1 cellular context compared by ENCODE assay signal in the genomic region with DNA sequence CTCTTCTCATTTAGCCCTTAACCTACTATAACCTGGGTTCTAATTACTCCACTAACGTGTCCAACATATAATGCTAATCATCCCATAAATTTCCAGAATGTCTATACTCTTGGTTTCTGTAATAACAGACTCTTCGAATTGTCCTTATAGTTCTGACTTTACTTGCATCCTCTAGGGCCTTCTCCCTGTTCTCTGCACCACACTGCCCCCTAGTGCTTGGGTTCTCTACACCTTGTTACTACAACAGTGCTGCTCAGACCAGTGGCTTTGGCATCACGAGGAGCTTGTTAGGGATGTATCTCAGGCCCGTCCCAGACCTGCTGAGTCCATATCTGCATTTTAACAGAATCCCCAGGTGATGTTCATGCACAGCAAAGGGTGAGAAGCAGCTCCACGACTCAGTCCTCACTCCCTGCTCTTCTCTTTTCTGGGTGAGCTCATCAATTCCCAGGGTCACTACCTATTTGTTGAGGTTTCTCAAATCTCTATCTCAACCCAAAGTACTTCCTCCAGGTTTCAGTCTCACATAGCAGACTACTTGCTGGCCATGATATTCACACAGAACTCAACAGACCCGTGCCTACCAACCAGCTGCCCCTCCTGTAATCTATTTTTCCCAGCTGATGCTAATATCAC.
TF ChIP-seq lines count a peak whose summit lies in the region.

No MANE protein-coding gene starts in this region.

TF ChIP-seq in K562, 482 proteins besides CTCF, POLR2A, EP300 and RAD21 (continued from another document):
- peak; percentile 90 for TF ChIP-seq SMC3 (conservative IDR thresholded peaks at IDR 0.05; ENCODE audit: insufficient read depth, low read depth, low read length)
- peak in 1 of 2 experiments; percentile 39; a peak in 1 of 3 replicates for TF ChIP-seq CBX3 (IDR thresholded peaks at IDR 0.05; ENCODE audit: borderline replicate concordance in 1 of 2, low read length in 2 of 2)
- TF ChIP-seq JUND (IDR thresholded peaks at IDR 0.05; ENCODE audit: borderline replicate concordance, low read depth, low read length) = 0 out of 2 replicates have a peak, but pooled peaks have one; percentile 21
- no peak for TF ChIP-seq JUND (tag; IDR thresholded peaks at IDR 0.05; ENCODE audit: borderline replicate concordance, low read depth, low read length)
- TF ChIP-seq, protein P1, sequence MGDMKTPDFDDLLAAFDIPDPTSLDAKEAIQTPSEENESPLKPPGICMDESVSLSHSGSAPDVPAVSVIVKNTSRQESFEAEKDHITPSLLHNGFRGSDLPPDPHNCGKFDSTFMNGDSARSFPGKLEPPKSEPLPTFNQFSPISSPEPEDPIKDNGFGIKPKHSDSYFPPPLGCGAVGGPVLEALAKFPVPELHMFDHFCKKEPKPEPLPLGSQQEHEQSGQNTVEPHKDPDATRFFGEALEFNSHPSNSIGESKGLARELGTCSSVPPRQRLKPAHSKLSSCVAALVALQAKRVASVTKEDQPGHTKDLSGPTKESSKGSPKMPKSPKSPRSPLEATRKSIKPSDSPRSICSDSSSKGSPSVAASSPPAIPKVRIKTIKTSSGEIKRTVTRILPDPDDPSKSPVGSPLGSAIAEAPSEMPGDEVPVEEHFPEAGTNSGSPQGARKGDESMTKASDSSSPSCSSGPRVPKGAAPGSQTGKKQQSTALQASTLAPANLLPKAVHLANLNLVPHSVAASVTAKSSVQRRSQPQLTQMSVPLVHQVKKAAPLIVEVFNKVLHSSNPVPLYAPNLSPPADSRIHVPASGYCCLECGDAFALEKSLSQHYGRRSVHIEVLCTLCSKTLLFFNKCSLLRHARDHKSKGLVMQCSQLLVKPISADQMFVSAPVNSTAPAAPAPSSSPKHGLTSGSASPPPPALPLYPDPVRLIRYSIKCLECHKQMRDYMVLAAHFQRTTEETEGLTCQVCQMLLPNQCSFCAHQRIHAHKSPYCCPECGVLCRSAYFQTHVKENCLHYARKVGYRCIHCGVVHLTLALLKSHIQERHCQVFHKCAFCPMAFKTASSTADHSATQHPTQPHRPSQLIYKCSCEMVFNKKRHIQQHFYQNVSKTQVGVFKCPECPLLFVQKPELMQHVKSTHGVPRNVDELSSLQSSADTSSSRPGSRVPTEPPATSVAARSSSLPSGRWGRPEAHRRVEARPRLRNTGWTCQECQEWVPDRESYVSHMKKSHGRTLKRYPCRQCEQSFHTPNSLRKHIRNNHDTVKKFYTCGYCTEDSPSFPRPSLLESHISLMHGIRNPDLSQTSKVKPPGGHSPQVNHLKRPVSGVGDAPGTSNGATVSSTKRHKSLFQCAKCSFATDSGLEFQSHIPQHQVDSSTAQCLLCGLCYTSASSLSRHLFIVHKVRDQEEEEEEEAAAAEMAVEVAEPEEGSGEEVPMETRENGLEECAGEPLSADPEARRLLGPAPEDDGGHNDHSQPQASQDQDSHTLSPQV (IDR thresholded peaks at IDR 0.05) = 0 out of 2 replicates have a peak, but pooled peaks have one; percentile 34
- TF ChIP-seq, protein P2, sequence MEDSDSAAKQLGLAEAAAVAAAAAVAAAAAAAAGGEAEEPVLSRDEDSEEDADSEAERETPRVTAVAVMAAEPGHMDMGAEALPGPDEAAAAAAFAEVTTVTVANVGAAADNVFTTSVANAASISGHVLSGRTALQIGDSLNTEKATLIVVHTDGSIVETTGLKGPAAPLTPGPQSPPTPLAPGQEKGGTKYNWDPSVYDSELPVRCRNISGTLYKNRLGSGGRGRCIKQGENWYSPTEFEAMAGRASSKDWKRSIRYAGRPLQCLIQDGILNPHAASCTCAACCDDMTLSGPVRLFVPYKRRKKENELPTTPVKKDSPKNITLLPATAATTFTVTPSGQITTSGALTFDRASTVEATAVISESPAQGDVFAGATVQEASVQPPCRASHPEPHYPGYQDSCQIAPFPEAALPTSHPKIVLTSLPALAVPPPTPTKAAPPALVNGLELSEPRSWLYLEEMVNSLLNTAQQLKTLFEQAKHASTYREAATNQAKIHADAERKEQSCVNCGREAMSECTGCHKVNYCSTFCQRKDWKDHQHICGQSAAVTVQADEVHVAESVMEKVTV (CRISPR knock-in tag; IDR thresholded peaks at IDR 0.05) = peak; percentile 83
- TF ChIP-seq RB1 (IDR thresholded peaks at IDR 0.05; ENCODE audit: low read depth) = peak; percentile 35; the same call in 1 of the 2 replicates
- peak; percentile 48; the same call in 1 of the 2 replicates for TF ChIP-seq STAG1 (CRISPR knock-in tag; IDR thresholded peaks at IDR 0.05; ENCODE audit: borderline replicate concordance)
- 0 out of 4 replicates have a peak, but pooled peaks of 1 of the 2 experiments have one; percentile 37 for TF ChIP-seq FOXK2 (conservative IDR thresholded peaks at IDR 0.05 in 1 of 2, IDR thresholded peaks at IDR 0.05 in 1 of 2; ENCODE audit: low read depth in 2 of 2)
- TF ChIP-seq, protein P3, sequence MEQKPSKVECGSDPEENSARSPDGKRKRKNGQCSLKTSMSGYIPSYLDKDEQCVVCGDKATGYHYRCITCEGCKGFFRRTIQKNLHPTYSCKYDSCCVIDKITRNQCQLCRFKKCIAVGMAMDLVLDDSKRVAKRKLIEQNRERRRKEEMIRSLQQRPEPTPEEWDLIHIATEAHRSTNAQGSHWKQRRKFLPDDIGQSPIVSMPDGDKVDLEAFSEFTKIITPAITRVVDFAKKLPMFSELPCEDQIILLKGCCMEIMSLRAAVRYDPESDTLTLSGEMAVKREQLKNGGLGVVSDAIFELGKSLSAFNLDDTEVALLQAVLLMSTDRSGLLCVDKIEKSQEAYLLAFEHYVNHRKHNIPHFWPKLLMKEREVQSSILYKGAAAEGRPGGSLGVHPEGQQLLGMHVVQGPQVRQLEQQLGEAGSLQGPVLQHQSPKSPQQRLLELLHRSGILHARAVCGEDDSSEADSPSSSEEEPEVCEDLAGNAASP (IDR thresholded peaks at IDR 0.05) = no peak
- 0 out of 2 replicates have a peak, but pooled peaks have one; percentile 28 for TF ChIP-seq ZNF696 (CRISPR knock-in tag; conservative IDR thresholded peaks at IDR 0.05)
- peak; percentile 25; the same call in 1 of the 2 replicates for TF ChIP-seq OTX1 (CRISPR knock-in tag; IDR thresholded peaks at IDR 0.05)
- TF ChIP-seq CC2D1A (IDR thresholded peaks at IDR 0.05) = peak; percentile 68
- peak in 1 of 2 experiments; percentile 47; a peak in 1 of 4 replicates for TF ChIP-seq RCOR1 (IDR thresholded peaks at IDR 0.05; ENCODE audit: borderline replicate concordance in 1 of 2, low read depth in 2 of 2, low read length in 2 of 2)
- TF ChIP-seq ZNF24 (IDR thresholded peaks at IDR 0.05) = peak; percentile 27; the same call in 1 of the 2 replicates
- TF ChIP-seq SPI1 (IDR thresholded peaks at IDR 0.05; ENCODE audit: borderline replicate concordance, low read depth, low read length) = no peak
- TF ChIP-seq PCBP1 (IDR thresholded peaks at IDR 0.05; ENCODE audit: low read depth, low read length, poor library complexity, severe bottlenecking) = no peak
- 0 out of 2 replicates have a peak, but pooled peaks have one; percentile 48 for TF ChIP-seq GATAD2A (IDR thresholded peaks at IDR 0.05)
- TF ChIP-seq, protein P4, sequence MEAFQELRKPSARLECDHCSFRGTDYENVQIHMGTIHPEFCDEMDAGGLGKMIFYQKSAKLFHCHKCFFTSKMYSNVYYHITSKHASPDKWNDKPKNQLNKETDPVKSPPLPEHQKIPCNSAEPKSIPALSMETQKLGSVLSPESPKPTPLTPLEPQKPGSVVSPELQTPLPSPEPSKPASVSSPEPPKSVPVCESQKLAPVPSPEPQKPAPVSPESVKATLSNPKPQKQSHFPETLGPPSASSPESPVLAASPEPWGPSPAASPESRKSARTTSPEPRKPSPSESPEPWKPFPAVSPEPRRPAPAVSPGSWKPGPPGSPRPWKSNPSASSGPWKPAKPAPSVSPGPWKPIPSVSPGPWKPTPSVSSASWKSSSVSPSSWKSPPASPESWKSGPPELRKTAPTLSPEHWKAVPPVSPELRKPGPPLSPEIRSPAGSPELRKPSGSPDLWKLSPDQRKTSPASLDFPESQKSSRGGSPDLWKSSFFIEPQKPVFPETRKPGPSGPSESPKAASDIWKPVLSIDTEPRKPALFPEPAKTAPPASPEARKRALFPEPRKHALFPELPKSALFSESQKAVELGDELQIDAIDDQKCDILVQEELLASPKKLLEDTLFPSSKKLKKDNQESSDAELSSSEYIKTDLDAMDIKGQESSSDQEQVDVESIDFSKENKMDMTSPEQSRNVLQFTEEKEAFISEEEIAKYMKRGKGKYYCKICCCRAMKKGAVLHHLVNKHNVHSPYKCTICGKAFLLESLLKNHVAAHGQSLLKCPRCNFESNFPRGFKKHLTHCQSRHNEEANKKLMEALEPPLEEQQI (IDR thresholded peaks at IDR 0.05) = peak; percentile 50; the same call in 1 of the 2 replicates
- TF ChIP-seq, protein P5, sequence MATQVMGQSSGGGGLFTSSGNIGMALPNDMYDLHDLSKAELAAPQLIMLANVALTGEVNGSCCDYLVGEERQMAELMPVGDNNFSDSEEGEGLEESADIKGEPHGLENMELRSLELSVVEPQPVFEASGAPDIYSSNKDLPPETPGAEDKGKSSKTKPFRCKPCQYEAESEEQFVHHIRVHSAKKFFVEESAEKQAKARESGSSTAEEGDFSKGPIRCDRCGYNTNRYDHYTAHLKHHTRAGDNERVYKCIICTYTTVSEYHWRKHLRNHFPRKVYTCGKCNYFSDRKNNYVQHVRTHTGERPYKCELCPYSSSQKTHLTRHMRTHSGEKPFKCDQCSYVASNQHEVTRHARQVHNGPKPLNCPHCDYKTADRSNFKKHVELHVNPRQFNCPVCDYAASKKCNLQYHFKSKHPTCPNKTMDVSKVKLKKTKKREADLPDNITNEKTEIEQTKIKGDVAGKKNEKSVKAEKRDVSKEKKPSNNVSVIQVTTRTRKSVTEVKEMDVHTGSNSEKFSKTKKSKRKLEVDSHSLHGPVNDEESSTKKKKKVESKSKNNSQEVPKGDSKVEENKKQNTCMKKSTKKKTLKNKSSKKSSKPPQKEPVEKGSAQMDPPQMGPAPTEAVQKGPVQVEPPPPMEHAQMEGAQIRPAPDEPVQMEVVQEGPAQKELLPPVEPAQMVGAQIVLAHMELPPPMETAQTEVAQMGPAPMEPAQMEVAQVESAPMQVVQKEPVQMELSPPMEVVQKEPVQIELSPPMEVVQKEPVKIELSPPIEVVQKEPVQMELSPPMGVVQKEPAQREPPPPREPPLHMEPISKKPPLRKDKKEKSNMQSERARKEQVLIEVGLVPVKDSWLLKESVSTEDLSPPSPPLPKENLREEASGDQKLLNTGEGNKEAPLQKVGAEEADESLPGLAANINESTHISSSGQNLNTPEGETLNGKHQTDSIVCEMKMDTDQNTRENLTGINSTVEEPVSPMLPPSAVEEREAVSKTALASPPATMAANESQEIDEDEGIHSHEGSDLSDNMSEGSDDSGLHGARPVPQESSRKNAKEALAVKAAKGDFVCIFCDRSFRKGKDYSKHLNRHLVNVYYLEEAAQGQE (CRISPR knock-in tag; IDR thresholded peaks at IDR 0.05; ENCODE audit: low read depth) = 0 out of 2 replicates have a peak, but pooled peaks have one; percentile 29
- TF ChIP-seq CTBP1 (IDR thresholded peaks at IDR 0.05; ENCODE audit: borderline replicate concordance) = 0 out of 2 replicates have a peak, but pooled peaks have one; percentile 12
- TF ChIP-seq, protein P6, sequence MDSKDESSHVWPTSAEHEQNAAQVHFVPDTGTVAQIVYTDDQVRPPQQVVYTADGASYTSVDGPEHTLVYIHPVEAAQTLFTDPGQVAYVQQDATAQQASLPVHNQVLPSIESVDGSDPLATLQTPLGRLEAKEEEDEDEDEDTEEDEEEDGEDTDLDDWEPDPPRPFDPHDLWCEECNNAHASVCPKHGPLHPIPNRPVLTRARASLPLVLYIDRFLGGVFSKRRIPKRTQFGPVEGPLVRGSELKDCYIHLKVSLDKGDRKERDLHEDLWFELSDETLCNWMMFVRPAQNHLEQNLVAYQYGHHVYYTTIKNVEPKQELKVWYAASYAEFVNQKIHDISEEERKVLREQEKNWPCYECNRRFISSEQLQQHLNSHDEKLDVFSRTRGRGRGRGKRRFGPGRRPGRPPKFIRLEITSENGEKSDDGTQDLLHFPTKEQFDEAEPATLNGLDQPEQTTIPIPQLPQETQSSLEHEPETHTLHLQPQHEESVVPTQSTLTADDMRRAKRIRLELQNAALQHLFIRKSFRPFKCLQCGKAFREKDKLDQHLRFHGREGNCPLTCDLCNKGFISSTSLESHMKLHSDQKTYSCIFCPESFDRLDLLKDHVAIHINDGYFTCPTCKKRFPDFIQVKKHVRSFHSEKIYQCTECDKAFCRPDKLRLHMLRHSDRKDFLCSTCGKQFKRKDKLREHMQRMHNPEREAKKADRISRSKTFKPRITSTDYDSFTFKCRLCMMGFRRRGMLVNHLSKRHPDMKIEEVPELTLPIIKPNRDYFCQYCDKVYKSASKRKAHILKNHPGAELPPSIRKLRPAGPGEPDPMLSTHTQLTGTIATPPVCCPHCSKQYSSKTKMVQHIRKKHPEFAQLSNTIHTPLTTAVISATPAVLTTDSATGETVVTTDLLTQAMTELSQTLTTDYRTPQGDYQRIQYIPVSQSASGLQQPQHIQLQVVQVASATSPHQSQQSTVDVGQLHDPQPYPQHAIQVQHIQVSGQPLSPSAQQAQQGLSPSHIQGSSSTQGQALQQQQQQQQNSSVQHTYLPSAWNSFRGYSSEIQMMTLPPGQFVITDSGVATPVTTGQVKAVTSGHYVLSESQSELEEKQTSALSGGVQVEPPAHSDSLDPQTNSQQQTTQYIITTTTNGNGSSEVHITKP (IDR thresholded peaks at IDR 0.05; ENCODE audit: partially characterized antibody) = peak; percentile 17
- 0 out of 2 replicates have a peak, but pooled peaks have one; percentile 38 for TF ChIP-seq ZNF165 (CRISPR knock-in tag; IDR thresholded peaks at IDR 0.05; ENCODE audit: borderline replicate concordance)
- no peak for TF ChIP-seq HDAC3 (IDR thresholded peaks at IDR 0.05; ENCODE audit: borderline replicate concordance, partially characterized antibody)
- TF ChIP-seq EGR1 (conservative IDR thresholded peaks at IDR 0.05) = no peak
- peak; percentile 15; the same call in 1 of the 2 replicates for TF ChIP-seq SIN3B (IDR thresholded peaks at IDR 0.05; ENCODE audit: low read depth)
- peak; percentile 50 for TF ChIP-seq BRD9 (IDR thresholded peaks at IDR 0.05; ENCODE audit: low read depth, partially characterized antibody)
- TF ChIP-seq MAZ (CRISPR knock-in tag; conservative IDR thresholded peaks at IDR 0.05 in 1 of 2, IDR thresholded peaks at IDR 0.05 in 1 of 2) = peak; percentile 41 to 51; a peak in 2 of 4 replicates
TF ChIP-seq in K562: peak in this region for 25.
